ENCODE assay signal across 1 cellular context in genomic region chr11:44894217-44894617, GRCh38.
TF ChIP-seq lines count a peak whose summit lies in the region.

No MANE protein-coding gene starts in this region.

TF ChIP-seq in SK-N-SH, 30 proteins besides CTCF, POLR2A, EP300 and RAD21 (continued from another document):
- no peak for TF ChIP-seq PBX3 (IDR thresholded peaks at IDR 0.05)
